9 cellular contexts compared by ENCODE assay signal in genomic region chr3:122356402-122356801, GRCh38. TPM values are rescaled to one million over a fixed set of nuclear protein-coding genes. Genes with fewer than 3 reads are reported as not detected.
DNase-seq lines count a peak whose midpoint lies in the region; ATAC-seq and TF ChIP-seq lines count a peak whose summit lies in the region.
"Had no signal": no experiment of that assay in that cellular context is flagged by ENCODE, and none has a peak within 500 bp of the region (broad histone marks: within the 10 kb centered on the region; RNA-seq: fewer than 3 reads in every experiment).

No MANE protein-coding gene starts in this region.

- H3K4me3 ChIP-seq in GM23338 (no peak overlapping the region), OCI-LY3 (ENCODE audit: low read length) (no peak overlapping the region), endodermal cell (ENCODE audit: low read length) (no peak overlapping the region), ovary (no peak overlapping the region)
- H3K4me3 ChIP-seq: SJSA1 had no signal

- no peaks in the 10 kb centered on the region for H3K9me3 Mint-ChIP-seq in GM23338
- no peaks in the 10 kb centered on the region for H3K9me3 Mint-ChIP-seq in endodermal cell

- no peaks in the 10 kb centered on the region for H3K79me2 ChIP-seq in GM23338 (replicated peaks; ENCODE audit: insufficient read depth)
- H3K79me2 ChIP-seq in OCI-LY3 (ENCODE audit: low read length) = no peaks in the 10 kb centered on the region

- H3F3A ChIP-seq in GM23338 (replicated peaks; ENCODE audit: low read depth) = no peaks in the 10 kb centered on the region

- no peaks in the 10 kb centered on the region for H3K27me3 ChIP-seq in GM23338 (ENCODE audit: insufficient read depth)
- H3K27me3 ChIP-seq in OCI-LY3 (ENCODE audit: low read depth, low read length) = no peaks in the 10 kb centered on the region
- H3K27me3 ChIP-seq in endodermal cell (ENCODE audit: control insufficient read depth, insufficient read depth, low read length, poor library complexity, severe bottlenecking) = no peaks in the 10 kb centered on the region
- no peaks in the 10 kb centered on the region for H3K27me3 ChIP-seq in ovary
- H3K27me3 ChIP-seq: SJSA1 had no signal

- TF ChIP-seq CTCF in GM23338 (conservative IDR thresholded peaks at IDR 0.05; ENCODE audit: low read depth in 2 of 2) = peak; percentile 72 to 84
- TF ChIP-seq CTCF in OCI-LY3 (IDR thresholded peaks at IDR 0.05; ENCODE audit: low read depth, low read length) = peak; percentile 63
- peak; percentile 80 for TF ChIP-seq CTCF in endodermal cell (conservative IDR thresholded peaks at IDR 0.05)
- peak in 1 of 3 donors; percentile 21 for TF ChIP-seq CTCF in ovary (IDR thresholded peaks at IDR 0.05)

- WGBS in endodermal cell (ENCODE audit: insufficient coverage in 1 of 2, insufficient read length in 1 of 2), 2 experiments = 80 to 89% methylated on average over 1 to 4 of the region's 4 CpGs
- WGBS in ovary, 3 donors = 66 to 76% (median 75%) methylated on average over 4 of the region's 4 CpGs

- H3K36me3 ChIP-seq in GM23338 (ENCODE audit: insufficient read depth) (no peaks in the 10 kb centered on the region; the same call in 1 of the 2 replicates), OCI-LY3 (replicated peaks; ENCODE audit: low read depth, low read length) (peaks cover 7% of the 10 kb centered on the region), endodermal cell (ENCODE audit: control insufficient read depth, insufficient read depth, low read length) (peaks cover 15% of the 10 kb centered on the region), ovary (no peaks in the 10 kb centered on the region)

- H3K4me1 Mint-ChIP-seq in GM23338 (no peaks in the 10 kb centered on the region), endodermal cell (no peaks in the 10 kb centered on the region)

- H3K4me1 ChIP-seq in GM23338 (ENCODE audit: insufficient read depth) = no peaks in the 10 kb centered on the region
- H3K4me1 ChIP-seq in OCI-LY3 (ENCODE audit: low read length) = no peaks in the 10 kb centered on the region
- no peaks in the 10 kb centered on the region for H3K4me1 ChIP-seq in endodermal cell (ENCODE audit: control insufficient read depth, insufficient read depth, low read length)
- H3K4me1 ChIP-seq in ovary (ENCODE audit: insufficient read depth) = no peaks in the 10 kb centered on the region
- H3K4me1 ChIP-seq: SJSA1 had no signal

- intact Hi-C loops in ovary (cut with DNase I) = no loop called here

- no peak for TF ChIP-seq EP300 in ovary (IDR thresholded peaks at IDR 0.05)

- TF ChIP-seq POLR2A in ovary (IDR thresholded peaks at IDR 0.05) (no peak), GM18505 (IDR thresholded peaks at IDR 0.05; ENCODE audit: borderline replicate concordance, extremely low read depth, insufficient read depth, insufficient read length) (no peak)

- H3K9me3 ChIP-seq in OCI-LY3 (ENCODE audit: insufficient read depth, low read length) (no peaks in the 10 kb centered on the region), endodermal cell (ENCODE audit: control insufficient read depth, low read length) (no peaks in the 10 kb centered on the region), ovary (no peaks in the 10 kb centered on the region)
- H3K9me3 ChIP-seq: SJSA1 had no signal

- no peak overlapping the region for H3K27ac Mint-ChIP-seq in GM23338
- H3K27ac Mint-ChIP-seq in endodermal cell = no peak overlapping the region

- H3K27me3 Mint-ChIP-seq in GM23338 (ENCODE audit: insufficient read depth, low read depth, poor library complexity) (peaks cover 5% of the 10 kb centered on the region), endodermal cell (ENCODE audit: insufficient read depth) (peaks cover 9% of the 10 kb centered on the region)

- H3K4me2 ChIP-seq in GM23338 (no peak overlapping the region), OCI-LY3 (ENCODE audit: low read length) (no peak overlapping the region)

- H4K20me1 ChIP-seq in GM23338 (replicated peaks; ENCODE audit: insufficient read depth) = no peaks in the 10 kb centered on the region
- H4K20me1 ChIP-seq in OCI-LY3 (ENCODE audit: insufficient read depth, low read length) = no peaks in the 10 kb centered on the region

- H3K27ac ChIP-seq in GM23338 (ENCODE audit: low read depth) = no peak overlapping the region
- no peak overlapping the region for H3K27ac ChIP-seq in OCI-LY3 (ENCODE audit: low read length)
- H3K27ac ChIP-seq in endodermal cell (ENCODE audit: low read depth, low read length) = no peak overlapping the region
- H3K27ac ChIP-seq in ovary = no peak overlapping the region
- H3K27ac ChIP-seq: SJSA1 had no signal

- no peaks in the 10 kb centered on the region for H3K9me2 ChIP-seq in GM23338 (ENCODE audit: insufficient read depth)

- in situ Hi-C loops in Caki2 (cut with HindIII; ENCODE audit: low pct_unique_long_range_greater_than_20kb, low sequenced_read_pairs) = no loop called here

- peaks cover 16% of the 10 kb centered on the region; the same call in 2 of the 3 replicates for H3K36me3 Mint-ChIP-seq in GM23338 (ENCODE audit: low read depth)
- H3K36me3 Mint-ChIP-seq in endodermal cell (ENCODE audit: low read depth) = peaks cover 14% of the 10 kb centered on the region

- H3K4me3 Mint-ChIP-seq in GM23338 = no peak overlapping the region
- no peak overlapping the region for H3K4me3 Mint-ChIP-seq in endodermal cell

- peak; percentile 23 for DNase-seq in Caki2 (ENCODE audit: low read depth)
- peak; percentile 75 for DNase-seq in GM23338 (ENCODE audit: low spot score)
- peak; percentile 83 for DNase-seq in endodermal cell
- DNase-seq in ovary = peak; percentile 19 to 62 (median 49)
- DNase-seq in hepatic stellate cell (ENCODE audit: low spot score) = no peak

- no peak overlapping the region for H2AFZ ChIP-seq in GM23338
- no peak overlapping the region for H2AFZ ChIP-seq in OCI-LY3 (ENCODE audit: low read depth, low read length)

- H3K9ac ChIP-seq in OCI-LY3 (ENCODE audit: low read length) (no peak overlapping the region), endodermal cell (ENCODE audit: extremely low read depth, low read length, poor library complexity, severe bottlenecking) (no peak overlapping the region)

- ATAC-seq in GM23338 = peak; percentile 85
- no peak for ATAC-seq in HG03097 (IDR thresholded peaks at IDR 0.05; ENCODE audit: low FRiP score, unreplicated experiment)
- no peak for ATAC-seq in GM18505 (IDR thresholded peaks at IDR 0.05; ENCODE audit: unreplicated experiment)

TF ChIP-seq in GM23338, 12 proteins besides CTCF, POLR2A, EP300 and RAD21 (continues in another document):
- TF ChIP-seq NANOG (IDR thresholded peaks at IDR 0.05; ENCODE audit: borderline replicate concordance) = no peak
- no peak for TF ChIP-seq CREB1 (CRISPR knock-in tag; IDR thresholded peaks at IDR 0.05; ENCODE audit: low read depth)
- no peak for TF ChIP-seq JUNB (IDR thresholded peaks at IDR 0.05; ENCODE audit: unreplicated experiment)
- TF ChIP-seq ZNF331 (CRISPR knock-in tag; IDR thresholded peaks at IDR 0.05; ENCODE audit: low read depth) = no peak
- no peak for TF ChIP-seq POLR2AphosphoS5 (IDR thresholded peaks at IDR 0.05; ENCODE audit: low read depth)

RNA-seq across cellular contexts. Expression of gene MIX23, which starts 26.6 kb away (rescaled TPM):
- 46.2 and 72.9 TPM in 2 replicates for total RNA-seq in Caki2 (2014; rRNA removed; shearing (Covaris generic); ENCODE audit: low replicate concordance)
- 57.7 and 84.9 TPM in 2 replicates for total RNA-seq in GM23338 (2014; rRNA removed; shearing (Covaris generic))
- polyA plus RNA-seq in GM23338 (2016; fragmentation: Nextera tagmentation; extraction: Ambion mirVana) (146 and 162 TPM in 2 replicates), ovary (10 to 100 TPM; 13.5 to 30.7 TPM)
- total RNA-seq in endodermal cell (10 to 100 TPM; 54.1 to 62.6 TPM), ovary (10 to 100 TPM in 6 of 7 donors, 1 to 10 TPM in 1; 8.0 to 26.7 (median 16.7) TPM)
- polyA plus RNA-seq in endodermal cell (2013, experiment 1 of 2) = 52.7 TPM
- 48.9 TPM for polyA plus RNA-seq in endodermal cell (2013, experiment 2 of 2)

RNA-seq across cellular contexts. Expression of gene FAM162A, which starts 27.6 kb away (rescaled TPM):
- total RNA-seq in Caki2 (2014; rRNA removed; shearing (Covaris generic); ENCODE audit: low replicate concordance) = 36.5 and 42.1 TPM in 2 replicates
- 34.4 and 35.9 TPM in 2 replicates for total RNA-seq in GM23338 (2014; rRNA removed; shearing (Covaris generic))
- 227 and 234 TPM in 2 replicates for polyA plus RNA-seq in GM23338 (2016; fragmentation: Nextera tagmentation; extraction: Ambion mirVana)
- 10 to 100 TPM; 40.9 to 61.7 TPM for total RNA-seq in endodermal cell
- 72.1 TPM for polyA plus RNA-seq in endodermal cell (2013, experiment 1 of 2)
- 63.4 TPM for polyA plus RNA-seq in endodermal cell (2013, experiment 2 of 2)
- total RNA-seq in ovary = 10 to 100 TPM; 29.8 to 71.1 (median 58.7) TPM
- polyA plus RNA-seq in ovary = 100 to 1,000 TPM in 1 of 2 donors, 10 to 100 TPM in 1; 91.3 to 117 TPM

RNA-seq across cellular contexts. Expression of gene CSTA, which starts 31.4 kb away (rescaled TPM):
- total RNA-seq in Caki2 (2014; rRNA removed; shearing (Covaris generic); ENCODE audit: low replicate concordance) = not detected in 2 replicates
- not detected in 2 replicates for total RNA-seq in GM23338 (2014; rRNA removed; shearing (Covaris generic))
- polyA plus RNA-seq in GM23338 (2016; fragmentation: Nextera tagmentation; extraction: Ambion mirVana) (1.4 TPM in 2 replicates), ovary (10 to 100 TPM; 37.9 to 38.5 TPM)
- total RNA-seq in endodermal cell (not detected), ovary (10 to 100 TPM in 3 of 7 donors, 1 to 10 TPM in 4; 5.8 to 43.9 (median 9.9) TPM)
- not detected for polyA plus RNA-seq in endodermal cell (2013, experiment 1 of 2)
- polyA plus RNA-seq in endodermal cell (2013, experiment 2 of 2) = not detected
- total RNA-seq: SJSA1 had no signal

RNA-seq across cellular contexts. Expression of gene WDR5B, which starts 59.5 kb away (rescaled TPM):
- total RNA-seq in Caki2 (2014; rRNA removed; shearing (Covaris generic); ENCODE audit: low replicate concordance) = 2.4 and 3.1 TPM in 2 replicates
- 2.4 and 2.7 TPM in 2 replicates for total RNA-seq in GM23338 (2014; rRNA removed; shearing (Covaris generic))
- polyA plus RNA-seq in GM23338 (2016; fragmentation: Nextera tagmentation; extraction: Ambion mirVana) = 0.81 and 0.87 TPM in 2 replicates
- 1 to 10 TPM; 4.2 to 4.9 TPM for total RNA-seq in endodermal cell
- 8.0 TPM for polyA plus RNA-seq in endodermal cell (2013, experiment 1 of 2)
- polyA plus RNA-seq in endodermal cell (2013, experiment 2 of 2) = 6.3 TPM
- 1 to 10 TPM; 3.1 to 6.3 (median 5.7) TPM for total RNA-seq in ovary
- 1 to 10 TPM; 2.3 to 6.0 TPM for polyA plus RNA-seq in ovary
